Comparison of ENCODE assay signal across 8 cellular contexts in genomic region chr5:111278824-111279504, GRCh38. TPM values are rescaled to one million over a fixed set of nuclear protein-coding genes. Genes with fewer than 3 reads are reported as not detected.
DNase-seq lines count a peak whose midpoint lies in the region; ATAC-seq, FAIRE-seq and TF ChIP-seq lines count a peak whose summit lies in the region.

No MANE protein-coding gene starts in this region.

- no peaks in the 10 kb centered on the region for H3K9me3 ChIP-seq in liver (ENCODE audit: control insufficient read depth in 4 of 4, low read length in 3 of 4)

- H3K27me3 ChIP-seq in liver (ENCODE audit: control insufficient read depth in 4 of 4, insufficient read depth in 4 of 4, low read length in 3 of 4) = peaks cover 0 to 2% (median 0%) of the 10 kb centered on the region in 4 donors

- H3K9ac ChIP-seq in liver (ENCODE audit: low read depth in 1 of 2, low read length in 2 of 2) = no peak overlapping the region

- POLR2A ChIA-PET in WTC11 (lab: Charles Lee) = interaction anchor here (1.3 kb wide), 1 partner anchor 109 kb away, joined by 3 read pairs; no protein-coding TSS in a partner anchor

- TF ChIP-seq RAD21 in liver (IDR thresholded peaks at IDR 0.05) = peak; percentile 76 to 86

- DNase-seq in HuH-7.5 (ENCODE audit: low spot score) (peak; percentile 27), WTC11 (ENCODE audit: low spot score) (peak; percentile 88), T47D (ENCODE audit: low read depth in 1 of 2, low spot score in 1 of 2) (peak; percentile 43 to 67), cerebellar cortex (ENCODE audit: low spot score) (no peak)
- peak; percentile 58 to 69 for DNase-seq in stimulated activated CD8-positive, alpha-beta memory T cell treated with anti-CD3 and anti-CD28 coated beads, Interleukin-15, amount 100 ng/mL, for 4 hours (ENCODE audit: low read depth in 2 of 2)

- H3K4me1 ChIP-seq in liver (ENCODE audit: control insufficient read depth in 4 of 4, insufficient read depth in 4 of 4, low read length in 3 of 4) = no peaks in the 10 kb centered on the region

- in situ Hi-C loops in T47D (cut with HindIII; ENCODE audit: low pct_unique_long_range_greater_than_20kb, low sequenced_read_pairs) = no loop called here

- no peaks in the 10 kb centered on the region for H3K36me3 Mint-ChIP-seq in WTC11

- 33% methylated on average over 12 of the region's 12 CpGs for WGBS in liver

- ATAC-seq in GM21529 (IDR thresholded peaks at IDR 0.05; ENCODE audit: unreplicated experiment) (peak; percentile 88), WTC11 (peak; percentile 100)

- no peaks in the 10 kb centered on the region for H3K36me3 ChIP-seq in liver (ENCODE audit: control insufficient read depth in 4 of 4, insufficient read depth in 3 of 4, low read depth in 1 of 4, low read length in 3 of 4)

- no peak overlapping the region for H3K4me3 ChIP-seq in liver (ENCODE audit: low read depth in 1 of 3, low read length in 3 of 3)

- H3K4me1 Mint-ChIP-seq in WTC11 = peaks cover 2% of the 10 kb centered on the region; the same call in 1 of the 2 replicates

- no peak overlapping the region for H3K27ac ChIP-seq in liver (ENCODE audit: low read depth in 1 of 2, low read length in 2 of 2)

- CTCF ChIA-PET in WTC11 (lab: Charles Lee) = interaction anchor here (0.5 to 3.5 kb wide), 19 partner anchors 10 to 234 kb away, joined by 3 to 51 read pairs (median 4); partner anchors contain the start of gene CAMK4

- H3K27me3 Mint-ChIP-seq in WTC11 (ENCODE audit: low read depth) = no peaks in the 10 kb centered on the region

- H3K4me3 Mint-ChIP-seq in WTC11 = no peak overlapping the region

- FAIRE-seq in G401.6 (lab: Jason Lieb, UNC) = peak; percentile 41

- H3K9me3 Mint-ChIP-seq in WTC11 = no peaks in the 10 kb centered on the region

- TF ChIP-seq CTCF in WTC11 (IDR thresholded peaks at IDR 0.05) (peak; percentile 85), liver (IDR thresholded peaks at IDR 0.05; ENCODE audit: low read depth, low read length, missing input control) (peak; percentile 70)

- no peak overlapping the region for H3K27ac Mint-ChIP-seq in WTC11

TF ChIP-seq in WTC11, 78 proteins besides CTCF, POLR2A, EP300 and RAD21:
- TF ChIP-seq ZNF423 (CRISPR knock-in tag; IDR thresholded peaks at IDR 0.05) (no peak), ETV6 (CRISPR knock-in tag; IDR thresholded peaks at IDR 0.05) (peak; percentile 29; the same call in 1 of the 2 replicates), HMGXB4 (CRISPR knock-in tag; IDR thresholded peaks at IDR 0.05) (peak; percentile 52; the same call in 1 of the 2 replicates), MYBL2 (CRISPR knock-in tag; IDR thresholded peaks at IDR 0.05) (peak; percentile 83; the same call in 1 of the 2 replicates), NFATC4 (CRISPR knock-in tag; IDR thresholded peaks at IDR 0.05) (no peak)
TF ChIP-seq in WTC11: peak in this region for 3.

TF ChIP-seq in liver, 16 proteins besides CTCF, POLR2A, EP300 and RAD21:
- no peak for TF ChIP-seq HNF4A (conservative IDR thresholded peaks at IDR 0.05)
- TF ChIP-seq EGR1 (IDR thresholded peaks at IDR 0.05; ENCODE audit: low read depth in 2 of 2) = no peak
- no peak for TF ChIP-seq RXRA (IDR thresholded peaks at IDR 0.05)
- TF ChIP-seq GABPA (IDR thresholded peaks at IDR 0.05 in 1 of 2, conservative IDR thresholded peaks at IDR 0.05 in 1 of 2) = no peak
- no peak for TF ChIP-seq JUND (IDR thresholded peaks at IDR 0.05)
- TF ChIP-seq TAF1 (conservative IDR thresholded peaks at IDR 0.05) = no peak

RNA-seq across cellular contexts. Expression of gene CAMK4, which starts 54.8 kb away (rescaled TPM):
- total RNA-seq in WTC11 (2021) = 5.8 to 10.6 TPM (median 7.4 TPM) in 3 replicates
- 1 to 10 TPM; 1.2 to 1.4 TPM for total RNA-seq in liver
- polyA plus RNA-seq in liver = 1 to 10 TPM in 1 of 2 donors, under 1 TPM in 1; 0.27 to 1.2 TPM
